In genomic region chr15:71375934-71376333, GRCh38 we compare ENCODE assay signal across 20 cellular contexts.
"Had no signal": no experiment of that assay in that cellular context is flagged by ENCODE, and none has a peak within 500 bp of the region (broad histone marks: within the 10 kb centered on the region; RNA-seq: fewer than 3 reads in every experiment).

No MANE protein-coding gene starts in this region.

- H3K4me1 ChIP-seq: colonic mucosa, gastrocnemius medialis, parathyroid adenoma had no signal

- ATAC-seq: activated CD8-positive, alpha-beta T cell treated with anti-CD3 and anti-CD28 coated beads, Interleukin-2, amount 10 ng/mL, durations not matched to agents 7 days and 5 days; effector memory CD8-positive, alpha-beta T cell; gastrocnemius medialis; left ventricle myocardium superior; right cardiac atrium; stimulated activated naive CD8-positive, alpha-beta T cell treated with anti-CD3 and anti-CD28 coated beads, Interleukin-15, Interleukin-2, amounts not matched to agents 100 U/mL and 50 U/mL, for 24 hours; upper lobe of right lung had no signal

- H3K4me1 Mint-ChIP-seq: memory B cell had no signal

- H3K4me3 Mint-ChIP-seq: activated CD4-positive, alpha-beta T cell treated with anti-CD3 and anti-CD28 coated beads, Interleukin-2, amount 10 ng/mL, durations not matched to agents 24 days and 14 days; activated CD8-positive, alpha-beta T cell treated with anti-CD3 and anti-CD28 coated beads, Interleukin-2, amount 10 ng/mL, durations not matched to agents 7 days and 5 days; activated naive CD4-positive, alpha-beta T cell treated with anti-CD3 and anti-CD28 coated beads, Interleukin-2, amount 50 U/mL, for 24 hours; activated T-helper 1 cell treated with anti-CD3 and anti-CD28 coated beads, Interleukin-12 subunit alpha, Interleukin-12 subunit beta, Interleukin-2, Interleukin-4 antibody, amounts not matched to agents 30 ng/mL and 10 ng/mL and 1 ng/mL, durations not matched to agents 14 hours and 24 hours and 36 hours; central memory CD8-positive, alpha-beta T cell; effector memory CD8-positive, alpha-beta T cell; memory B cell; nephron progenitor cell had no signal

- H3K27me3 Mint-ChIP-seq: activated CD4-positive, alpha-beta T cell treated with anti-CD3 and anti-CD28 coated beads, Interleukin-2, amount 10 ng/mL, durations not matched to agents 24 days and 14 days; activated naive CD4-positive, alpha-beta T cell treated with anti-CD3 and anti-CD28 coated beads, Interleukin-2, amount 50 U/mL, for 24 hours had no signal

- H3K27ac Mint-ChIP-seq: activated CD8-positive, alpha-beta T cell treated with anti-CD3 and anti-CD28 coated beads, Interleukin-2, amount 10 ng/mL, durations not matched to agents 7 days and 5 days; activated naive CD4-positive, alpha-beta T cell treated with anti-CD3 and anti-CD28 coated beads, Interleukin-2, amount 50 U/mL, for 24 hours; activated T-helper 1 cell treated with anti-CD3 and anti-CD28 coated beads, Interleukin-12 subunit alpha, Interleukin-12 subunit beta, Interleukin-2, Interleukin-4 antibody, amounts not matched to agents 30 ng/mL and 10 ng/mL and 1 ng/mL, durations not matched to agents 14 hours and 24 hours and 36 hours; effector memory CD8-positive, alpha-beta T cell; memory B cell; nephron progenitor cell had no signal

- H3K4me3 ChIP-seq: ascending aorta, colonic mucosa, dorsolateral prefrontal cortex, gastrocnemius medialis, upper lobe of right lung had no signal

- H3K27ac ChIP-seq: ascending aorta, gastrocnemius medialis, parathyroid adenoma, upper lobe of right lung had no signal

- H3K27me3 ChIP-seq: ascending aorta, colonic mucosa, gastrocnemius medialis, upper lobe of right lung had no signal

- H3K36me3 Mint-ChIP-seq: memory B cell had no signal

- DNase-seq: activated CD4-positive, alpha-beta T cell treated with anti-CD3 and anti-CD28 coated beads, Interleukin-2, amount 10 ng/mL, durations not matched to agents 24 days and 14 days; activated CD8-positive, alpha-beta T cell treated with anti-CD3 and anti-CD28 coated beads, Interleukin-2, amount 10 ng/mL, durations not matched to agents 7 days and 5 days; activated gamma-delta T cell; colonic mucosa; dorsolateral prefrontal cortex; effector memory CD8-positive, alpha-beta T cell; gastrocnemius medialis; hippocampal formation; left ventricle myocardium superior; nephron progenitor cell; right cardiac atrium; stimulated activated CD4-positive, alpha-beta T cell treated with anti-CD3 and anti-CD28 coated beads, Interleukin-4, amount 100 ng/mL, for 24 hours; stimulated activated naive CD8-positive, alpha-beta T cell treated with anti-CD3 and anti-CD28 coated beads, Interleukin-15, Interleukin-2, amounts not matched to agents 100 U/mL and 50 U/mL, for 24 hours; upper lobe of right lung had no signal
